1 cellular context compared by ENCODE assay signal in the genomic region with DNA sequence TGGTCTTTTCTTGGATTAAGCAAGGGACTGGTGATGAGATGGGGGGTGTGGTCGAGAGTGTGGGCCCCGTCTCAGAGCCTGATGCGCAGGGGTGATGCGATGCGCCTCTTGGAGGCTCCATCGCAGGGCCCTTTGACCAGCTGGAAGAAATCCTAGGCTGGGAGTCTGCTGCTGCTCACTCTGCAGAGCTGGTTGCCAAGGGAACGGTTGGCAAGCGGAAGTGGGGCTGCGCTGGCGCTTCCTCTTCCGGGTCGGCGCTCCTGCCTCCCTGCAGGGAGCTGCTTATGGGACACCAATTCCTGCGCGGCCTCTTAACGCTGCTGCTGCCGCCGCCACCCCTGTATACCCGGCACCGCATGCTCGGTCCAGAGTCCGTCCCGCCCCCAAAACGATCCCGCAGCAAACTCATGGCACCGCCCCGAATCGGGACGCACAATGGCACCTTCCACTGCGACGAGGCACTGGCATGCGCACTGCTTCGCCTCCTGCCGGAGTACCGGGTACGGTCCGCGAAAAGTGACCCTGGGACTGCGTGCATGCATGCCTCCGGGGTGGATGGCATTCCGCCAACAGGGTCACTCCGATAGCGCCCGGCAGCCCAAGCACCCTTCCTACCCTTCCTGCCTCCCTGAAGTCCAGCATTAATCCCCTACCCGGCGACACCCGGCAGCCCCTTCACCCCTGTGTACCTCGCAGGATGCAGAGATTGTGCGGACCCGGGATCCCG.
A peak's percentile ranks its signal among the peaks of the same experiment; 100 is the strongest.
TF ChIP-seq lines count a peak whose summit lies in the region.

A gene with protein sequence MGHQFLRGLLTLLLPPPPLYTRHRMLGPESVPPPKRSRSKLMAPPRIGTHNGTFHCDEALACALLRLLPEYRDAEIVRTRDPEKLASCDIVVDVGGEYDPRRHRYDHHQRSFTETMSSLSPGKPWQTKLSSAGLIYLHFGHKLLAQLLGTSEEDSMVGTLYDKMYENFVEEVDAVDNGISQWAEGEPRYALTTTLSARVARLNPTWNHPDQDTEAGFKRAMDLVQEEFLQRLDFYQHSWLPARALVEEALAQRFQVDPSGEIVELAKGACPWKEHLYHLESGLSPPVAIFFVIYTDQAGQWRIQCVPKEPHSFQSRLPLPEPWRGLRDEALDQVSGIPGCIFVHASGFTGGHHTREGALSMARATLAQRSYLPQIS (plus strand): TSS at position 242 of the 727 bp plus-strand sequence. CDS start 43 bp downstream, at position 285.

TF ChIP-seq in HepG2, 621 proteins besides CTCF, POLR2A, EP300 and RAD21 (continued from another document and continues in another):
- TF ChIP-seq, protein P1, sequence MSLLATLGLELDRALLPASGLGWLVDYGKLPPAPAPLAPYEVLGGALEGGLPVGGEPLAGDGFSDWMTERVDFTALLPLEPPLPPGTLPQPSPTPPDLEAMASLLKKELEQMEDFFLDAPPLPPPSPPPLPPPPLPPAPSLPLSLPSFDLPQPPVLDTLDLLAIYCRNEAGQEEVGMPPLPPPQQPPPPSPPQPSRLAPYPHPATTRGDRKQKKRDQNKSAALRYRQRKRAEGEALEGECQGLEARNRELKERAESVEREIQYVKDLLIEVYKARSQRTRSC (CRISPR knock-in tag; IDR thresholded peaks at IDR 0.05; ENCODE audit: low read depth): peak; percentile 92
- TF ChIP-seq ZSCAN20 (CRISPR knock-in tag; IDR thresholded peaks at IDR 0.05; ENCODE audit: borderline replicate concordance): no peak
- peak; percentile 91 for TF ChIP-seq AGO1 (IDR thresholded peaks at IDR 0.05; ENCODE audit: low read depth, low read length, poor library complexity, severe bottlenecking)
- TF ChIP-seq CCDC6 (CRISPR knock-in tag; IDR thresholded peaks at IDR 0.05): no peak
- no peak for TF ChIP-seq MYNN (CRISPR knock-in tag; IDR thresholded peaks at IDR 0.05; ENCODE audit: low read depth)
- TF ChIP-seq SP5 (CRISPR knock-in tag; IDR thresholded peaks at IDR 0.05; ENCODE audit: borderline replicate concordance, low read depth): peak; percentile 68
- TF ChIP-seq ZSCAN30 (CRISPR knock-in tag; IDR thresholded peaks at IDR 0.05): no peak
- TF ChIP-seq ZNF235 (CRISPR knock-in tag; IDR thresholded peaks at IDR 0.05; ENCODE audit: borderline replicate concordance): peak; percentile 58; the same call in 1 of the 2 replicates
- TF ChIP-seq, protein P2, sequence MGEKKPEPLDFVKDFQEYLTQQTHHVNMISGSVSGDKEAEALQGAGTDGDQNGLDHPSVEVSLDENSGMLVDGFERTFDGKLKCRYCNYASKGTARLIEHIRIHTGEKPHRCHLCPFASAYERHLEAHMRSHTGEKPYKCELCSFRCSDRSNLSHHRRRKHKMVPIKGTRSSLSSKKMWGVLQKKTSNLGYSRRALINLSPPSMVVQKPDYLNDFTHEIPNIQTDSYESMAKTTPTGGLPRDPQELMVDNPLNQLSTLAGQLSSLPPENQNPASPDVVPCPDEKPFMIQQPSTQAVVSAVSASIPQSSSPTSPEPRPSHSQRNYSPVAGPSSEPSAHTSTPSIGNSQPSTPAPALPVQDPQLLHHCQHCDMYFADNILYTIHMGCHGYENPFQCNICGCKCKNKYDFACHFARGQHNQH (CRISPR knock-in tag; IDR thresholded peaks at IDR 0.05): peak; percentile 76
- TF ChIP-seq, protein P3, sequence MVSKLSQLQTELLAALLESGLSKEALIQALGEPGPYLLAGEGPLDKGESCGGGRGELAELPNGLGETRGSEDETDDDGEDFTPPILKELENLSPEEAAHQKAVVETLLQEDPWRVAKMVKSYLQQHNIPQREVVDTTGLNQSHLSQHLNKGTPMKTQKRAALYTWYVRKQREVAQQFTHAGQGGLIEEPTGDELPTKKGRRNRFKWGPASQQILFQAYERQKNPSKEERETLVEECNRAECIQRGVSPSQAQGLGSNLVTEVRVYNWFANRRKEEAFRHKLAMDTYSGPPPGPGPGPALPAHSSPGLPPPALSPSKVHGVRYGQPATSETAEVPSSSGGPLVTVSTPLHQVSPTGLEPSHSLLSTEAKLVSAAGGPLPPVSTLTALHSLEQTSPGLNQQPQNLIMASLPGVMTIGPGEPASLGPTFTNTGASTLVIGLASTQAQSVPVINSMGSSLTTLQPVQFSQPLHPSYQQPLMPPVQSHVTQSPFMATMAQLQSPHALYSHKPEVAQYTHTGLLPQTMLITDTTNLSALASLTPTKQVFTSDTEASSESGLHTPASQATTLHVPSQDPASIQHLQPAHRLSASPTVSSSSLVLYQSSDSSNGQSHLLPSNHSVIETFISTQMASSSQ (IDR thresholded peaks at IDR 0.05; ENCODE audit: low read depth): no peak
- TF ChIP-seq, protein P3 (CRISPR knock-in tag; IDR thresholded peaks at IDR 0.05; ENCODE audit: borderline replicate concordance): peak; percentile 73; the same call in 1 of the 2 replicates
- TF ChIP-seq PITX1 (CRISPR knock-in tag; IDR thresholded peaks at IDR 0.05): peak; percentile 76
- peak; percentile 99 for TF ChIP-seq RFX3 (CRISPR knock-in tag; IDR thresholded peaks at IDR 0.05)
- TF ChIP-seq, protein P4, sequence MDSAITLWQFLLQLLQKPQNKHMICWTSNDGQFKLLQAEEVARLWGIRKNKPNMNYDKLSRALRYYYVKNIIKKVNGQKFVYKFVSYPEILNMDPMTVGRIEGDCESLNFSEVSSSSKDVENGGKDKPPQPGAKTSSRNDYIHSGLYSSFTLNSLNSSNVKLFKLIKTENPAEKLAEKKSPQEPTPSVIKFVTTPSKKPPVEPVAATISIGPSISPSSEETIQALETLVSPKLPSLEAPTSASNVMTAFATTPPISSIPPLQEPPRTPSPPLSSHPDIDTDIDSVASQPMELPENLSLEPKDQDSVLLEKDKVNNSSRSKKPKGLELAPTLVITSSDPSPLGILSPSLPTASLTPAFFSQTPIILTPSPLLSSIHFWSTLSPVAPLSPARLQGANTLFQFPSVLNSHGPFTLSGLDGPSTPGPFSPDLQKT (CRISPR knock-in tag; IDR thresholded peaks at IDR 0.05; ENCODE audit: borderline replicate concordance): no peak
- peak; percentile 95 for TF ChIP-seq GATAD1 (CRISPR knock-in tag; IDR thresholded peaks at IDR 0.05)
- peak; percentile 86; the same call in 1 of the 2 replicates for TF ChIP-seq EEA1 (CRISPR knock-in tag; IDR thresholded peaks at IDR 0.05; ENCODE audit: borderline replicate concordance)
- TF ChIP-seq, protein P5, sequence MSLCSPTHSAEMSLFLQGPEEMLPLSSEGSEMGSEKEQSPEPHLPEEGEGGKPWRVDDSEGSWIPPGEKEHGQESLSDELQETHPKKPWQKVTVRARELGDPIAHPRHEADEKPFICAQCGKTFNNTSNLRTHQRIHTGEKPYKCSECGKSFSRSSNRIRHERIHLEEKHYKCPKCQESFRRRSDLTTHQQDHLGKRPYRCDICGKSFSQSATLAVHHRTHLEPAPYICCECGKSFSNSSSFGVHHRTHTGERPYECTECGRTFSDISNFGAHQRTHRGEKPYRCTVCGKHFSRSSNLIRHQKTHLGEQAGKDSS (CRISPR knock-in tag; IDR thresholded peaks at IDR 0.05; ENCODE audit: borderline replicate concordance, low read depth): peak; percentile 92
- 0 out of 2 replicates have a peak, but pooled peaks have one; percentile 56 for TF ChIP-seq CC2D1A (CRISPR knock-in tag; IDR thresholded peaks at IDR 0.05)
- TF ChIP-seq, protein P6, sequence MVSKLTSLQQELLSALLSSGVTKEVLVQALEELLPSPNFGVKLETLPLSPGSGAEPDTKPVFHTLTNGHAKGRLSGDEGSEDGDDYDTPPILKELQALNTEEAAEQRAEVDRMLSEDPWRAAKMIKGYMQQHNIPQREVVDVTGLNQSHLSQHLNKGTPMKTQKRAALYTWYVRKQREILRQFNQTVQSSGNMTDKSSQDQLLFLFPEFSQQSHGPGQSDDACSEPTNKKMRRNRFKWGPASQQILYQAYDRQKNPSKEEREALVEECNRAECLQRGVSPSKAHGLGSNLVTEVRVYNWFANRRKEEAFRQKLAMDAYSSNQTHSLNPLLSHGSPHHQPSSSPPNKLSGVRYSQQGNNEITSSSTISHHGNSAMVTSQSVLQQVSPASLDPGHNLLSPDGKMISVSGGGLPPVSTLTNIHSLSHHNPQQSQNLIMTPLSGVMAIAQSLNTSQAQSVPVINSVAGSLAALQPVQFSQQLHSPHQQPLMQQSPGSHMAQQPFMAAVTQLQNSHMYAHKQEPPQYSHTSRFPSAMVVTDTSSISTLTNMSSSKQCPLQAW (CRISPR knock-in tag; IDR thresholded peaks at IDR 0.05): peak; percentile 87
- no peak for TF ChIP-seq MIER2 (CRISPR knock-in tag; IDR thresholded peaks at IDR 0.05)
- TF ChIP-seq, protein P7, sequence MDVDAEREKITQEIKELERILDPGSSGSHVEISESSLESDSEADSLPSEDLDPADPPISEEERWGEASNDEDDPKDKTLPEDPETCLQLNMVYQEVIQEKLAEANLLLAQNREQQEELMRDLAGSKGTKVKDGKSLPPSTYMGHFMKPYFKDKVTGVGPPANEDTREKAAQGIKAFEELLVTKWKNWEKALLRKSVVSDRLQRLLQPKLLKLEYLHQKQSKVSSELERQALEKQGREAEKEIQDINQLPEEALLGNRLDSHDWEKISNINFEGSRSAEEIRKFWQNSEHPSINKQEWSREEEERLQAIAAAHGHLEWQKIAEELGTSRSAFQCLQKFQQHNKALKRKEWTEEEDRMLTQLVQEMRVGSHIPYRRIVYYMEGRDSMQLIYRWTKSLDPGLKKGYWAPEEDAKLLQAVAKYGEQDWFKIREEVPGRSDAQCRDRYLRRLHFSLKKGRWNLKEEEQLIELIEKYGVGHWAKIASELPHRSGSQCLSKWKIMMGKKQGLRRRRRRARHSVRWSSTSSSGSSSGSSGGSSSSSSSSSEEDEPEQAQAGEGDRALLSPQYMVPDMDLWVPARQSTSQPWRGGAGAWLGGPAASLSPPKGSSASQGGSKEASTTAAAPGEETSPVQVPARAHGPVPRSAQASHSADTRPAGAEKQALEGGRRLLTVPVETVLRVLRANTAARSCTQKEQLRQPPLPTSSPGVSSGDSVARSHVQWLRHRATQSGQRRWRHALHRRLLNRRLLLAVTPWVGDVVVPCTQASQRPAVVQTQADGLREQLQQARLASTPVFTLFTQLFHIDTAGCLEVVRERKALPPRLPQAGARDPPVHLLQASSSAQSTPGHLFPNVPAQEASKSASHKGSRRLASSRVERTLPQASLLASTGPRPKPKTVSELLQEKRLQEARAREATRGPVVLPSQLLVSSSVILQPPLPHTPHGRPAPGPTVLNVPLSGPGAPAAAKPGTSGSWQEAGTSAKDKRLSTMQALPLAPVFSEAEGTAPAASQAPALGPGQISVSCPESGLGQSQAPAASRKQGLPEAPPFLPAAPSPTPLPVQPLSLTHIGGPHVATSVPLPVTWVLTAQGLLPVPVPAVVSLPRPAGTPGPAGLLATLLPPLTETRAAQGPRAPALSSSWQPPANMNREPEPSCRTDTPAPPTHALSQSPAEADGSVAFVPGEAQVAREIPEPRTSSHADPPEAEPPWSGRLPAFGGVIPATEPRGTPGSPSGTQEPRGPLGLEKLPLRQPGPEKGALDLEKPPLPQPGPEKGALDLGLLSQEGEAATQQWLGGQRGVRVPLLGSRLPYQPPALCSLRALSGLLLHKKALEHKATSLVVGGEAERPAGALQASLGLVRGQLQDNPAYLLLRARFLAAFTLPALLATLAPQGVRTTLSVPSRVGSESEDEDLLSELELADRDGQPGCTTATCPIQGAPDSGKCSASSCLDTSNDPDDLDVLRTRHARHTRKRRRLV (CRISPR knock-in tag; IDR thresholded peaks at IDR 0.05): 0 out of 2 replicates have a peak, but pooled peaks have one; percentile 57
- peak; percentile 57; the same call in 1 of the 2 replicates for TF ChIP-seq ZNF292 (CRISPR knock-in tag; IDR thresholded peaks at IDR 0.05; ENCODE audit: borderline replicate concordance, low read depth)
- TF ChIP-seq, protein P8, sequence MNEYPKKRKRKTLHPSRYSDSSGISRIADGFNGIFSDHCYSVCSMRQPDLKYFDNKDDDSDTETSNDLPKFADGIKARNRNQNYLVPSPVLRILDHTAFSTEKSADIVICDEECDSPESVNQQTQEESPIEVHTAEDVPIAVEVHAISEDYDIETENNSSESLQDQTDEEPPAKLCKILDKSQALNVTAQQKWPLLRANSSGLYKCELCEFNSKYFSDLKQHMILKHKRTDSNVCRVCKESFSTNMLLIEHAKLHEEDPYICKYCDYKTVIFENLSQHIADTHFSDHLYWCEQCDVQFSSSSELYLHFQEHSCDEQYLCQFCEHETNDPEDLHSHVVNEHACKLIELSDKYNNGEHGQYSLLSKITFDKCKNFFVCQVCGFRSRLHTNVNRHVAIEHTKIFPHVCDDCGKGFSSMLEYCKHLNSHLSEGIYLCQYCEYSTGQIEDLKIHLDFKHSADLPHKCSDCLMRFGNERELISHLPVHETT (CRISPR knock-in tag; conservative IDR thresholded peaks at IDR 0.05): peak; percentile 93
- no peak for TF ChIP-seq MTF1 (CRISPR knock-in tag; IDR thresholded peaks at IDR 0.05)
- TF ChIP-seq THYN1 (CRISPR knock-in tag; IDR thresholded peaks at IDR 0.05; ENCODE audit: borderline replicate concordance, low read depth): 0 out of 2 replicates have a peak, but pooled peaks have one; percentile 69
- no peak; the same call in 1 of the 2 replicates for TF ChIP-seq NR2F2 (IDR thresholded peaks at IDR 0.05; ENCODE audit: borderline replicate concordance, low read depth)
- peak; percentile 32; the same call in 1 of the 2 replicates for TF ChIP-seq ZNF331 (CRISPR knock-in tag; IDR thresholded peaks at IDR 0.05)
- peak; percentile 48; the same call in 1 of the 2 replicates for TF ChIP-seq FOXO1 (CRISPR knock-in tag; IDR thresholded peaks at IDR 0.05)
